ENCODE assay signal across 7 cellular contexts in the genomic region with DNA sequence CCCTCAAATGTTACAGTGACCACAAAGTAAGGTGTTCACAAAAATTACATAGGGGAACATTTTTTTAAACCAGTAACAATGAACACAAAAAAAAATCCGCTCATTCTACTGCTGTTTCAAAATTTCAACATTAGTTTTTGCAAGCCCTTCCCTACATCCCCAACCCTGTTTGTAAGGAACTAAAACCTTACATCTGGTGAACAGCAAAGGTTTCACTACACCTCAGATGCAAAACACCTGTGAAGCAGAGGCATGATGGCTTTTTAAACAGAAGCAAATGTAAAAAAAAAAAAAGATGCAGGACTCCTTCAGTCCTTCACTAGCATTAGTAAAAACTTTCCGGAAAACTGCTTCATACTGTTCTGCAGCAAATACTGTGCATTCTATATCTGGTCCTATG.
"Had no signal": no experiment of that assay in that cellular context is flagged by ENCODE, and none has a peak within 500 bp of the region (broad histone marks: within the 10 kb centered on the region; RNA-seq: fewer than 3 reads in every experiment).

No MANE protein-coding gene starts in this region.

- H3K4me3 Mint-ChIP-seq: IgD-negative memory B cell had no signal

- H3K27ac Mint-ChIP-seq: IgD-negative memory B cell had no signal

- DNase-seq: IMR-90, KBM-7, KG1 had no signal

- H3K27ac ChIP-seq: HL-60 had no signal

- H3K36me3 Mint-ChIP-seq: IgD-negative memory B cell had no signal

- H3K4me3 ChIP-seq: K562 had no signal

- ATAC-seq: HepG2, K562 had no signal

- H3K4me1 Mint-ChIP-seq: IgD-negative memory B cell had no signal

- H3K27me3 Mint-ChIP-seq: IgD-negative memory B cell had no signal
